In the genomic region with DNA sequence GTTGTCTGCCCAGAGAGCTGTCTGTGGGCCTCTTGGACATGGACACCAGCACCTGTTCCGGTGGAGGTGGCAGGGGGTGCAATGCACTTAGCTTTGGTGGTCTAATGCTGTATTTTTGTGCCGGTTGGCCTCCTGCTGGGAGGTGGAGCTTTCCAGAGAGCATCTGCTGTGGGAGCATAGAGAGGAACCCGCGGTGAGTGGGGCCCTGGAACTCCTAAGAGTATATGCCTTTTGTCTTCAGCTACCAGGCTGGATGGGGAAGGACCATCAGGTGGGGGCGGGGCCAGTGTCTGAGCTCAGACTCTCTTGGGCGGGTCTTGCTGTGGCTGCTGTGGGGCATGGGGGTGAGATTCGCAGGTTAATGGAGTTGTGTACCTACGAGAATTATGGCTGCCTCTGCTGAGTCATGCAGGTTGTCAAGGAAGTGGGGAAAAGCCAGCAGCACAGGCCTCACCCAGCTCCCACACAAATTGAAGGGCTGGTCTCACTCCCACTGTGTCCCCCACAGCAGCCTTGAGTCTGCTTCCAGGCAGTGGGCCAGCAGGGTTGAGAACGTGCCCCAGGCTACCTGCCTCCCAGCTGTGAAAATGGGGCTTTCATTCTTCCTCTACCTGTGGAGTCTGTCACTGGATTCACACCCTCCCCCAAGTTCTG, we compare ENCODE assay signal across 17 cellular contexts. TPM values are rescaled to one million over a fixed set of nuclear protein-coding genes. Genes with fewer than 3 reads are reported as not detected.
DNase-seq lines count a peak whose midpoint lies in the region; ATAC-seq, FAIRE-seq and TF ChIP-seq lines count a peak whose summit lies in the region.
"Had no signal": no experiment of that assay in that cellular context is flagged by ENCODE, and none has a peak within 500 bp of the region (broad histone marks: within the 10 kb centered on the region; RNA-seq: fewer than 3 reads in every experiment).

No MANE protein-coding gene starts in this region.

- peaks cover 51% of the 10 kb centered on the region for H3K4me1 ChIP-seq in A549
- peaks cover 4% of the 10 kb centered on the region for H3K4me1 ChIP-seq in keratinocyte (ENCODE audit: control insufficient read depth, extremely low read depth, insufficient read depth, low read length)
- H3K4me1 ChIP-seq: ascending aorta, parathyroid adenoma, SJCRH30 had no signal

- peak overlapping the region; percentile 74 to 91 for H3K27ac ChIP-seq in A549
- no peak overlapping the region for H3K27ac ChIP-seq in keratinocyte (ENCODE audit: control insufficient read depth, insufficient read depth, low read length)
- no peak overlapping the region for H3K27ac ChIP-seq in substantia nigra (ENCODE audit: low read depth, low read length, poor library complexity, severe bottlenecking)
- H3K27ac ChIP-seq: ascending aorta, HL-60, parathyroid adenoma, SJCRH30 had no signal

- peak overlapping the region; percentile 66 for H3K4me2 ChIP-seq in A549
- H3K4me2 ChIP-seq in keratinocyte (ENCODE audit: control insufficient read depth, extremely low read depth, insufficient read depth, low read depth, low read length), result no peak overlapping the region
- H3K4me2 ChIP-seq: smooth muscle cell had no signal

- H2AFZ ChIP-seq in keratinocyte (ENCODE audit: control insufficient read depth, low read length), result peak overlapping the region; percentile 57
- H2AFZ ChIP-seq: parathyroid adenoma had no signal

- H3K9me3 Mint-ChIP-seq in Calu3 (ENCODE audit: low read depth, unreplicated experiment), result no peaks in the 10 kb centered on the region

- intact Hi-C loops in Calu3 (cut with micrococcal nuclease; ENCODE audit: unreplicated experiment), result no loop called here

- H3K36me3 Mint-ChIP-seq in Calu3 (ENCODE audit: insufficient read depth, unreplicated experiment), result no peaks in the 10 kb centered on the region

- H3K9me3 ChIP-seq in A549 (no peaks in the 10 kb centered on the region), keratinocyte (ENCODE audit: control insufficient read depth, low read depth, low read length) (no peaks in the 10 kb centered on the region)
- H3K9me3 ChIP-seq: ascending aorta, SJCRH30 had no signal

- no peaks in the 10 kb centered on the region for H4K20me1 ChIP-seq in keratinocyte (ENCODE audit: control insufficient read depth, extremely low read depth, insufficient read depth, low read length)

- WGBS in A549 (ENCODE audit: missing lambda C conversion rate), result 56% methylated on average over 8 of the region's 9 CpGs

- H3K9ac ChIP-seq in keratinocyte (ENCODE audit: control insufficient read depth, extremely low read depth, insufficient read depth, low read length), result no peak overlapping the region
- H3K9ac ChIP-seq: parathyroid adenoma had no signal

- FAIRE-seq in A549 (lab: Jason Lieb, UNC) (no peak), keratinocyte (lab: Jason Lieb, UNC) (no peak)
- FAIRE-seq: H54 had no signal

- TF ChIP-seq RAD21 in A549 (conservative IDR thresholded peaks at IDR 0.05 in 1 of 2, IDR thresholded peaks at IDR 0.05 in 1 of 2), result no peak

- no peak overlapping the region for H3K4me3 Mint-ChIP-seq in Calu3 (ENCODE audit: low read depth, unreplicated experiment)

- dilution Hi-C loops in keratinocyte (cut with MboI; ENCODE audit: extremely low pct_ligation_motif_present, low sequenced_read_pairs), result no loop called here

- no TSS peak for BruUV-seq in Calu3 (replicated peaks; lab: Mats Ljungman, UMichigan)

- H3K27ac Mint-ChIP-seq in Calu3 (ENCODE audit: unreplicated experiment), result peak overlapping the region; percentile 58

- H3K27me3 ChIP-seq in keratinocyte (ENCODE audit: control insufficient read depth, extremely low read depth, insufficient read depth, low read length), result no peaks in the 10 kb centered on the region
- H3K27me3 ChIP-seq: ascending aorta, SJCRH30 had no signal

- in situ Hi-C loops in G401 (cut with HindIII; ENCODE audit: low sequenced_read_pairs), result no loop called here

- peaks cover 19% of the 10 kb centered on the region for H3K4me1 Mint-ChIP-seq in Calu3 (ENCODE audit: low read depth, unreplicated experiment)

- H3K27me3 Mint-ChIP-seq in Calu3 (ENCODE audit: unreplicated experiment), result peaks cover 32% of the 10 kb centered on the region

- no peaks in the 10 kb centered on the region for H3K79me2 ChIP-seq in keratinocyte (ENCODE audit: control insufficient read depth, insufficient read depth, low read length)
- H3K79me2 ChIP-seq: parathyroid adenoma had no signal

- no peak for TF ChIP-seq POLR2A in A549 (IDR thresholded peaks at IDR 0.05; ENCODE audit: low read length)

- H3K9me1 ChIP-seq in keratinocyte (ENCODE audit: control insufficient read depth, extremely low read depth, insufficient read depth, low read length), result no peaks in the 10 kb centered on the region

- no peak for TF ChIP-seq EP300 in A549 (IDR thresholded peaks at IDR 0.05)

- DNase-seq in A549 (ENCODE audit: low read depth in 1 of 2, low spot score in 1 of 2) (peak; percentile 26 to 73), Calu3 (peak; percentile 14), NCI-H748 treated with DMSO at 0.1 percent for 48 hours (lab: John Stamatoyannopoulos, UW) (peak; percentile 30), keratinocyte (ENCODE audit: low read depth, low spot score) (no peak), pons (ENCODE audit: low spot score) (no peak), G401 (ENCODE audit: low spot score) (no peak), substantia nigra (lab: John Stamatoyannopoulos, UW) (no peak)
- DNase-seq: activated gamma-delta T cell treated with Interleukin-2 at 50 U/mL for 16 hours, foreskin fibroblast, NCI-H2227 treated with DMSO at 0.1 percent for 48 hours, SJCRH30 had no signal

- POLR2A ChIA-PET in A549 (lab: Yijun Ruan, JAX), result interaction anchor here (1.5 kb wide), 1 partner anchor 29 kb away, joined by 7 read pairs; a partner anchor contains a TSS

- H3K36me3 ChIP-seq in keratinocyte (ENCODE audit: control insufficient read depth in 2 of 2, extremely low read depth in 1 of 2, insufficient read depth in 2 of 2, low read length in 2 of 2), result no peaks in the 10 kb centered on the region
- H3K36me3 ChIP-seq: ascending aorta, SJCRH30 had no signal

- no peak for TF ChIP-seq CTCF in A549 (IDR thresholded peaks at IDR 0.05)
- TF ChIP-seq CTCF in Calu3 (IDR thresholded peaks at IDR 0.05; ENCODE audit: unreplicated experiment), result no peak
- no peak for TF ChIP-seq CTCF in keratinocyte (optimal IDR thresholded peaks at IDR 0.05 in 1 of 3, IDR thresholded peaks at IDR 0.05 in 1 of 3, conservative IDR thresholded peaks at IDR 0.05 in 1 of 3; ENCODE audit: extremely low read depth in 1 of 3, insufficient read depth in 2 of 3, low read length in 3 of 3)

- H3K4me3 ChIP-seq in A549 (no peak overlapping the region), keratinocyte (ENCODE audit: control insufficient read depth in 2 of 3, extremely low read depth in 1 of 3, insufficient read depth in 2 of 3, low read depth in 1 of 3, low read length in 3 of 3) (no peak overlapping the region)
- H3K4me3 ChIP-seq: ascending aorta, SJCRH30, smooth muscle cell had no signal

- peak in 1 of 2 experiments; percentile 28; a peak in 3 of 6 replicates for ATAC-seq in A549
- no peak for ATAC-seq in GM21390 (IDR thresholded peaks at IDR 0.05; ENCODE audit: unreplicated experiment)

- CTCF ChIA-PET in A549 (lab: Yijun Ruan, JAX) (interaction anchor here (1.0 to 1.4 kb wide), 3 partner anchors 23 to 48 kb away, joined by 3 to 4 read pairs (median 3); no protein-coding TSS in a partner anchor), Calu3 (lab: Charles Lee) (no interaction called here)

TF ChIP-seq in A549, 52 proteins besides CTCF, POLR2A, EP300 and RAD21:
- TF ChIP-seq MAZ (IDR thresholded peaks at IDR 0.05; ENCODE audit: borderline replicate concordance, low read depth, low read length) (no peak), RARB (CRISPR knock-in tag; IDR thresholded peaks at IDR 0.05) (no peak), FOSB (CRISPR knock-in tag; IDR thresholded peaks at IDR 0.05) (no peak), CHD4 (IDR thresholded peaks at IDR 0.05; ENCODE audit: borderline replicate concordance) (no peak), HOXB5 (CRISPR knock-in tag; IDR thresholded peaks at IDR 0.05) (peak; percentile 63; the same call in 1 of the 2 replicates), FOSL2 (IDR thresholded peaks at IDR 0.05) (no peak), FOSL2 (CRISPR knock-in tag; IDR thresholded peaks at IDR 0.05) (0 out of 2 replicates have a peak, but pooled peaks have one; percentile 10), NFE2L2 (conservative IDR thresholded peaks at IDR 0.05; ENCODE audit: low read length) (peak; percentile 34; the same call in 1 of the 2 replicates), RFX5 (IDR thresholded peaks at IDR 0.05) (no peak), ZSCAN20 (CRISPR knock-in tag; IDR thresholded peaks at IDR 0.05) (no peak), KDM5A (IDR thresholded peaks at IDR 0.05) (no peak), MAFK (IDR thresholded peaks at IDR 0.05; ENCODE audit: partially characterized antibody) (peak; percentile 80), KDM1A (IDR thresholded peaks at IDR 0.05; ENCODE audit: low read depth) (no peak)
- TF ChIP-seq, protein P1, sequence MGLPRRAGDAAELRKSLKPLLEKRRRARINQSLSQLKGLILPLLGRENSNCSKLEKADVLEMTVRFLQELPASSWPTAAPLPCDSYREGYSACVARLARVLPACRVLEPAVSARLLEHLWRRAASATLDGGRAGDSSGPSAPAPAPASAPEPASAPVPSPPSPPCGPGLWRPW (IDR thresholded peaks at IDR 0.05), result no peak
- TF ChIP-seq, protein P2, sequence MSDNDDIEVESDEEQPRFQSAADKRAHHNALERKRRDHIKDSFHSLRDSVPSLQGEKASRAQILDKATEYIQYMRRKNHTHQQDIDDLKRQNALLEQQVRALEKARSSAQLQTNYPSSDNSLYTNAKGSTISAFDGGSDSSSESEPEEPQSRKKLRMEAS (IDR thresholded peaks at IDR 0.05), result peak; percentile 29; the same call in 1 of the 2 replicates

RNA-seq across cellular contexts. Expression of a gene that starts 29.0 kb away (rescaled TPM):
- polyA plus RNA-seq in A549 (2011; rRNA removed) (3.1 and 4.1 TPM in 2 replicates), A549 (2017; fragmentation: RNase III; extraction: RNeasy Plus Mini Kit Qiagen cat#74134 plus additional on column Dnase treatment) (3.1 to 4.1 TPM (median 3.8 TPM) in 3 replicates), keratinocyte (0.02 to 0.06 TPM (median 0.05 TPM) in 3 replicates)
- 2.6 and 2.9 TPM in 2 replicates for polyA plus RNA-seq in A549 (2012; cell fraction: cytosol; rRNA removed)
- polyA plus RNA-seq in A549 (2012; cell fraction: nucleus; rRNA removed), result 9.5 and 11.1 TPM in 2 replicates
- 1.2 and 1.7 TPM in 2 replicates for polyA minus RNA-seq in A549 (2011; rRNA and poly(A)+ RNA removed)
- total RNA-seq in Calu3 (2022), result 0.05 TPM in 2 replicates
- 0.09 TPM for polyA plus RNA-seq in keratinocyte (2011; ENCODE audit: low read depth)
- polyA plus RNA-seq in keratinocyte (2011; cell fraction: cytosol; rRNA removed), result 0.03 and 0.06 TPM in 2 replicates
- polyA plus RNA-seq in keratinocyte (2011; cell fraction: nucleus; rRNA removed), result 0.46 and 0.56 TPM in 2 replicates
- polyA plus RNA-seq in keratinocyte (2012; ENCODE audit: low replicate concordance), result 0.03 TPM in 1 of 2 replicates, not detected in the other
- polyA minus RNA-seq in keratinocyte, result 0.10 TPM in 1 of 3 replicates, not detected in the others
- polyA minus RNA-seq in keratinocyte (2011; cell fraction: cytosol; rRNA and poly(A)+ RNA removed), result not detected
- polyA minus RNA-seq in keratinocyte (2011; cell fraction: nucleus; rRNA and poly(A)+ RNA removed), result 0.16 TPM in 1 of 2 replicates, not detected in the other
- total RNA-seq in G401 (2014; rRNA removed; shearing (Covaris generic)), result 0.27 TPM in 1 of 2 replicates, not detected in the other
- total RNA-seq: ascending aorta, SJCRH30, smooth muscle cell had no signal

Comparison
In these comparisons a context has a peak if more than half of its experiments do, and no peak if none do; other contexts are left out.
1. DNase-seq: peak in A549 (2 of 2), Calu3 (single experiment) and NCI-H748 treated with DMSO at 0.1 percent for 48 hours (single experiment); none in keratinocyte (single experiment), pons (single experiment), G401 (single experiment) and substantia nigra (0 of 49).
2. H3K27ac ChIP-seq: peak in A549 (2 of 2); none in keratinocyte (single experiment) and substantia nigra (single experiment).